In genomic region chr10:7090529-7090928, GRCh38 we compare ENCODE assay signal across 21 cellular contexts.
A peak's percentile ranks its signal among the peaks of the same experiment; 100 is the strongest.
DNase-seq lines count a peak whose midpoint lies in the region; ATAC-seq and TF ChIP-seq lines count a peak whose summit lies in the region.
"Had no signal": no experiment of that assay in that cellular context is flagged by ENCODE, and none has a peak within 500 bp of the region (broad histone marks: within the 10 kb centered on the region; RNA-seq: fewer than 3 reads in every experiment).

No MANE protein-coding gene starts in this region.

- no peaks in the 10 kb centered on the region for H3K36me3 ChIP-seq in thyroid gland
- H3K36me3 ChIP-seq: heart right ventricle, left lung had no signal

- WGBS in thyroid gland, 2 donors, result 17 to 26% methylated on average over 5 of the region's 5 CpGs

- H3K4me3 ChIP-seq in thyroid gland (replicated peaks in 1 of 3), result no peak overlapping the region
- H3K4me3 ChIP-seq: coronary artery, heart right ventricle, left lung, SK-N-MC, smooth muscle cell had no signal

- peaks cover 7 to 21% of the 10 kb centered on the region in 2 donors for H3K4me1 ChIP-seq in thyroid gland

- DNase-seq in NCI-H1417 (lab: John Stamatoyannopoulos, UW) (peak in 2 of 3 experiments; percentile 37 to 56), NCI-H1417 treated with DMSO at 0.1 percent for 48 hours (lab: John Stamatoyannopoulos, UW) (no peak), fibroblast of gingiva (ENCODE audit: low read depth) (peak; percentile 72), omental fat pad (ENCODE audit: low spot score) (no peak), thyroid gland (peak; percentile 68 to 70), NCI-H524 treated with DMSO at 0.1 percent for 48 hours (lab: John Stamatoyannopoulos, UW) (no peak), NCI-H2081 treated with DMSO at 0.1 percent for 48 hours (lab: John Stamatoyannopoulos, UW) (no peak)
- DNase-seq: activated CD4-positive, alpha-beta T cell treated with anti-CD3 and anti-CD28 coated beads, Interleukin-2, amount 50 U/mL, for 4 hours; endodermal cell; heart right ventricle; left lung; NCI-H2171; NCI-H526; nephron progenitor cell; stimulated activated CD4-positive, alpha-beta T cell treated with anti-CD3 and anti-CD28 coated beads, Interleukin-2, amount 100 ng/mL, for 48 hours; stimulated activated naive CD4-positive, alpha-beta T cell treated with Interleukin-2 at 50 U/mL for 16 hours had no signal

- peak overlapping the region in 1 of 3 donors; percentile 45 for H3K27ac ChIP-seq in thyroid gland
- H3K27ac ChIP-seq: 22Rv1, coronary artery, heart right ventricle, left lung, SK-N-MC had no signal

- TF ChIP-seq CTCF in omental fat pad (IDR thresholded peaks at IDR 0.05), result no peak
- no peak for TF ChIP-seq CTCF in thyroid gland (IDR thresholded peaks at IDR 0.05)

- H3K27me3 ChIP-seq in thyroid gland, result no peaks in the 10 kb centered on the region
- H3K27me3 ChIP-seq: heart right ventricle had no signal

- ATAC-seq in omental fat pad (ENCODE audit: low FRiP score) (peak; percentile 54), HG02870 (IDR thresholded peaks at IDR 0.05; ENCODE audit: unreplicated experiment) (no peak)
- ATAC-seq: left lung had no signal

- TF ChIP-seq POLR2A in thyroid gland (IDR thresholded peaks at IDR 0.05), result no peak

- intact Hi-C loops in thyroid gland (cut with DNase I), result no loop called here

- H3K9me3 ChIP-seq in thyroid gland, result no peaks in the 10 kb centered on the region
- H3K9me3 ChIP-seq: heart right ventricle, left lung had no signal

Comparison
In these comparisons a context has a peak if more than half of its experiments do, and no peak if none do; other contexts are left out.
1. DNase-seq: peak in NCI-H1417 (2 of 3), fibroblast of gingiva (single experiment) and thyroid gland (2 of 2); none in NCI-H1417 treated with DMSO at 0.1 percent for 48 hours (single experiment), omental fat pad (single experiment), NCI-H524 treated with DMSO at 0.1 percent for 48 hours (single experiment) and NCI-H2081 treated with DMSO at 0.1 percent for 48 hours (single experiment).